Comparison of ENCODE assay signal across 1 cellular context in the genomic region with DNA sequence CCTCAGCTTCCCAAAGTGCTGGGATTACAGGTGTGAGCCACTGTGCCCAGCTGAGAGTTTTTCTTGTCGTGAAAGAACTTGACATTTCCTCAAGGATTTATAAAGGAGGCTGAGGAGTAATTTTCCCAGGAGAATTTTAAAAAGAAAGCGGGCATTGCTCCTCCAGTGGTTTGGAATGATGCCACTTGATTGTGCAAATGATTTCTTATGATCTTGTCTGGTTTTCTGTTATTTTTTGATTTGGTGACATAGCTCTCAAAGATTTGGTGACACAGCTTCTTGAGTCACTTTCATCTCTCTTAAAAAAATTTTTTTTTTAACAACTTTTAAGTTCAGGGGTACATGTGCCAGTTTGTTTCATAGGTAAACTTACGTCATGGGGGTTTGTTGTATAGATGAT.
TF ChIP-seq lines count a peak whose summit lies in the region.

No MANE protein-coding gene starts in this region.

TF ChIP-seq in GM23338, 12 proteins besides CTCF, POLR2A, EP300 and RAD21 (continued from another document):
- TF ChIP-seq, protein P1, sequence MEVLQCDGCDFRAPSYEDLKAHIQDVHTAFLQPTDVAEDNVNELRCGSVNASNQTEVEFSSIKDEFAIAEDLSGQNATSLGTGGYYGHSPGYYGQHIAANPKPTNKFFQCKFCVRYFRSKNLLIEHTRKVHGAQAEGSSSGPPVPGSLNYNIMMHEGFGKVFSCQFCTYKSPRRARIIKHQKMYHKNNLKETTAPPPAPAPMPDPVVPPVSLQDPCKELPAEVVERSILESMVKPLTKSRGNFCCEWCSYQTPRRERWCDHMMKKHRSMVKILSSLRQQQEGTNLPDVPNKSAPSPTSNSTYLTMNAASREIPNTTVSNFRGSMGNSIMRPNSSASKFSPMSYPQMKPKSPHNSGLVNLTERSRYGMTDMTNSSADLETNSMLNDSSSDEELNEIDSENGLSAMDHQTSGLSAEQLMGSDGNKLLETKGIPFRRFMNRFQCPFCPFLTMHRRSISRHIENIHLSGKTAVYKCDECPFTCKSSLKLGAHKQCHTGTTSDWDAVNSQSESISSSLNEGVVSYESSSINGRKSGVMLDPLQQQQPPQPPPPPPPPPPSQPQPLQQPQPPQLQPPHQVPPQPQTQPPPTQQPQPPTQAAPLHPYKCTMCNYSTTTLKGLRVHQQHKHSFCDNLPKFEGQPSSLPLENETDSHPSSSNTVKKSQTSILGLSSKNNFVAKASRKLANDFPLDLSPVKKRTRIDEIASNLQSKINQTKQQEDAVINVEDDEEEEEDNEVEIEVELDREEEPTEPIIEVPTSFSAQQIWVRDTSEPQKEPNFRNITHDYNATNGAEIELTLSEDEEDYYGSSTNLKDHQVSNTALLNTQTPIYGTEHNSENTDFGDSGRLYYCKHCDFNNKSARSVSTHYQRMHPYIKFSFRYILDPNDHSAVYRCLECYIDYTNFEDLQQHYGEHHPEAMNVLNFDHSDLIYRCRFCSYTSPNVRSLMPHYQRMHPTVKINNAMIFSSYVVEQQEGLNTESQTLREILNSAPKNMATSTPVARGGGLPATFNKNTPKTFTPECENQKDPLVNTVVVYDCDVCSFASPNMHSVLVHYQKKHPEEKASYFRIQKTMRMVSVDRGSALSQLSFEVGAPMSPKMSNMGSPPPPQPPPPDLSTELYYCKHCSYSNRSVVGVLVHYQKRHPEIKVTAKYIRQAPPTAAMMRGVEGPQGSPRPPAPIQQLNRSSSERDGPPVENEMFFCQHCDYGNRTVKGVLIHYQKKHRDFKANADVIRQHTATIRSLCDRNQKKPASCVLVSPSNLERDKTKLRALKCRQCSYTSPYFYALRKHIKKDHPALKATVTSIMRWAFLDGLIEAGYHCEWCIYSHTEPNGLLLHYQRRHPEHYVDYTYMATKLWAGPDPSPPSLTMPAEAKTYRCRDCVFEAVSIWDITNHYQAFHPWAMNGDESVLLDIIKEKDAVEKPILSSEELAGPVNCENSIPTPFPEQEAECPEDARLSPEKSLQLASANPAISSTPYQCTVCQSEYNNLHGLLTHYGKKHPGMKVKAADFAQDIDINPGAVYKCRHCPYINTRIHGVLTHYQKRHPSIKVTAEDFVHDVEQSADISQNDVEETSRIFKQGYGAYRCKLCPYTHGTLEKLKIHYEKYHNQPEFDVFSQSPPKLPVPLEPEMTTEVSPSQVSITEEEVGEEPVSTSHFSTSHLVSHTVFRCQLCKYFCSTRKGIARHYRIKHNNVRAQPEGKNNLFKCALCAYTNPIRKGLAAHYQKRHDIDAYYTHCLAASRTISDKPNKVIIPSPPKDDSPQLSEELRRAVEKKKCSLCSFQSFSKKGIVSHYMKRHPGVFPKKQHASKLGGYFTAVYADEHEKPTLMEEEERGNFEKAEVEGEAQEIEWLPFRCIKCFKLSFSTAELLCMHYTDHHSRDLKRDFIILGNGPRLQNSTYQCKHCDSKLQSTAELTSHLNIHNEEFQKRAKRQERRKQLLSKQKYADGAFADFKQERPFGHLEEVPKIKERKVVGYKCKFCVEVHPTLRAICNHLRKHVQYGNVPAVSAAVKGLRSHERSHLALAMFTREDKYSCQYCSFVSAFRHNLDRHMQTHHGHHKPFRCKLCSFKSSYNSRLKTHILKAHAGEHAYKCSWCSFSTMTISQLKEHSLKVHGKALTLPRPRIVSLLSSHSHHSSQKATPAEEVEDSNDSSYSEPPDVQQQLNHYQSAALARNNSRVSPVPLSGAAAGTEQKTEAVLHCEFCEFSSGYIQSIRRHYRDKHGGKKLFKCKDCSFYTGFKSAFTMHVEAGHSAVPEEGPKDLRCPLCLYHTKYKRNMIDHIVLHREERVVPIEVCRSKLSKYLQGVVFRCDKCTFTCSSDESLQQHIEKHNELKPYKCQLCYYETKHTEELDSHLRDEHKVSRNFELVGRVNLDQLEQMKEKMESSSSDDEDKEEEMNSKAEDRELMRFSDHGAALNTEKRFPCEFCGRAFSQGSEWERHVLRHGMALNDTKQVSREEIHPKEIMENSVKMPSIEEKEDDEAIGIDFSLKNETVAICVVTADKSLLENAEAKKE (CRISPR knock-in tag; IDR thresholded peaks at IDR 0.05): no peak
- TF ChIP-seq POLR2AphosphoS5 (IDR thresholded peaks at IDR 0.05; ENCODE audit: low read depth) (no peak), ZNF114 (CRISPR knock-in tag; IDR thresholded peaks at IDR 0.05) (no peak), EZH2 (IDR thresholded peaks at IDR 0.05; ENCODE audit: low read depth, unreplicated experiment) (no peak)
